In the genomic region with DNA sequence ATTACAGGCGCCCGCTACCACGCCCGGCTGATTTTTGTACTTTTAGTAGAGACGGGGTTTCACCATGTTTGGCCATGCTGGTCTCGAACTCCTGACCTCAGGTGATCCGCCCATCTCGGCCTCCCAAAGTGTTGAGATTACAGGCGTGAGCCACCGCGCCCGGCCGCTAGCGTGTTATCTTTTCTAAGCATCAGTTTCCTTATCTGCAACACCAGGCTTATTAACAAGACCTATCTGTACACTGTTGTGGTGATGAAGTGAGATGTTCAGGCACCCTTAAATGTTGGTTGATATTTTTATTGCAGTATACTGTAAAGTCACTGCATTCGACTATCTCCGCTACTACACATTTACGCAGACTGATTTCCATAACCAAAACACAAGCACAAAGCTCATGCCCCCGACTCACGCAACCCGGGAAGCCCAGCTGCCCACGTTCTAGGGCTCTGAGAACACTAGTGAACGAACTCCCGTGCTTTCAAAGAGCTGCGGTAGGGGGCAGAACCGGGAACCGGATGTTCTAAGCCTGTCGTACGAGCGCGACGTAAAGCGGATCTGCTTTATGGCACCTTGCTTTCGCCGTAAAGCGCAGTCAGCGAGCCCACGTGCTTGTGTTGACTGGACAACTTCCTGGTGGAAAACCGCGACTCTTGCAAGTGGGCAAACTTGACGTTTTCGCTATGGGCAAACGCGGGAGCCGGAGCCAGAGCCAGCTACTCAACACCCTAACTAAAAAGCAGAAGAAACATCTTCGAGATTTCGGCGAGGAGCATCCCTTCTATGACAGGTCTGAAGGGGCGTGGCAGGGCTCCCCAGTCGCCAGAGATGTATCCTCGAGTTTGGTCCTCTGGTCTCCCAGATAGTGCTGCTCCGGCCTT, we compare ENCODE assay signal across 8 cellular contexts. TPM values are rescaled to one million over a fixed set of nuclear protein-coding genes. Genes with fewer than 3 reads are reported as not detected.
A peak's percentile ranks its signal among the peaks of the same experiment; 100 is the strongest.
DNase-seq lines count a peak whose midpoint lies in the region; ATAC-seq and TF ChIP-seq lines count a peak whose summit lies in the region.

A gene with protein sequence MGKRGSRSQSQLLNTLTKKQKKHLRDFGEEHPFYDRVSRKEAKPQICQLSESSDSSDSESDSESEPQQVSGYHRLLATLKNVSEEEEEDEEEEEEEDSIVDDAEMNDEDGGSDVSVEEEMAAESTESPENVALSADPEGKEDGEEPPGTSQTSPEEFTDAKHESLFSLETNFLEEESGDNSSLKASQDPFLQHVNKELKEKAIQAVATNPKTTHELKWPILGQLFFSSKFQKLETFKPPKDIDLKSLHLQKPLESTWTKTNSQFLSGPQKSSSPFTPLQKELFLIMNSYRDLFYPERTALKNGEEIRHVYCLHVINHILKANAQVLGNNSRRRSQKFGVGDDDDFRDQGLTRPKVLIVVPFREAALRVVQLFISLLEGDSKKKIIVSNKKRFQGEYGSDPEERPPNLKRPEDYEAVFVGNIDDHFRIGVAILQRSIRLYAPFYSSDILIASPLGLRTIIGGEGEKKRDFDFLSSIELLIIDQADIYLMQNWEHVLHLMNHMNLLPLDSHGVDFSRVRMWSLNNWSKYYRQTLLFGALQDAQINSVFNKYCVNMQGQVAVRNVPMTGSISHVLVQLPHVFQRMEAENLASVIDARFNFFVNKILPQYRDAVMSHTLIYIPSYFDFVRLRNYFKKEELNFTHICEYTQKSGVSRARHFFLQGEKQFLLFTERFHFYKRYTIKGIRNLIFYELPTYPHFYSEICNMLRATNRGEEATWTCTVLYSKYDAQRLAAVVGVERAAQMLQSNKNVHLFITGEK (plus strand): TSS at position 589 of the 878 bp plus-strand sequence. CDS start 92 bp downstream, at position 681.

- peak; percentile 88 for ATAC-seq in activated T-helper 17 cell treated with anti-CD3 and anti-CD28 coated beads, Interleukin-2, amount 50 U/mL, for 72 hours (replicated peaks)
- ATAC-seq in natural killer cell treated with Interleukin-12 subunit alpha and Interleukin-12 subunit beta and Interleukin-15 and Interleukin-18, amount 100 ng/mL, for 72 hours, result peak; percentile 95 to 96
- ATAC-seq in stimulated activated naive CD8-positive, alpha-beta T cell treated with anti-CD3 and anti-CD28 coated beads, Interleukin-15, Interleukin-2, amounts not matched to agents 100 U/mL and 50 U/mL, for 24 hours, result peak; percentile 90

- CTCF ChIA-PET in RWPE1 (lab: Yijun Ruan, JAX), result interaction anchor here (0.5 to 1.8 kb wide), 11 partner anchors 8 to 1017 kb away, joined by 3 to 5 read pairs (median 4); no protein-coding TSS in a partner anchor

- peak within 1 kb of the TSS; percentile 80 for H3K27ac Mint-ChIP-seq in activated T-helper 17 cell treated with anti-CD3 and anti-CD28 coated beads, Interleukin-2, amount 50 U/mL, for 72 hours
- peak within 1 kb of the TSS; percentile 90 to 97 for H3K27ac Mint-ChIP-seq in natural killer cell treated with Interleukin-12 subunit alpha and Interleukin-12 subunit beta and Interleukin-15 and Interleukin-18, amount 100 ng/mL, for 72 hours

- H3K36me3 Mint-ChIP-seq in activated T-helper 17 cell treated with anti-CD3 and anti-CD28 coated beads, Interleukin-2, amount 50 U/mL, for 72 hours (ENCODE audit: low read depth), result peaks cover 48% of the 10 kb centered on the region
- H3K36me3 Mint-ChIP-seq in natural killer cell treated with Interleukin-12 subunit alpha and Interleukin-12 subunit beta and Interleukin-15 and Interleukin-18, amount 100 ng/mL, for 72 hours, result peaks cover 7% of the 10 kb centered on the region

- peak; percentile 70 for TF ChIP-seq CTCF in LNCaP clone FGC (IDR thresholded peaks at IDR 0.05; ENCODE audit: control insufficient read depth, extremely low read depth, insufficient read depth)
- peak; percentile 79 for TF ChIP-seq CTCF in RWPE1 (conservative IDR thresholded peaks at IDR 0.05; ENCODE audit: low read depth)
- peak; percentile 85 for TF ChIP-seq CTCF in fibroblast of pulmonary artery (IDR thresholded peaks at IDR 0.05; ENCODE audit: low read length, missing control alignments)

- H3K4me3 ChIP-seq in LNCaP clone FGC (ENCODE audit: low read depth, low read length) (peak within 1 kb of the TSS; percentile 86), fibroblast of pulmonary artery (replicated peaks; ENCODE audit: low read depth, low read length) (peak within 1 kb of the TSS; percentile 97)

- peak within 1 kb of the TSS; percentile 77 for H3K4me3 Mint-ChIP-seq in activated T-helper 17 cell treated with anti-CD3 and anti-CD28 coated beads, Interleukin-2, amount 50 U/mL, for 72 hours
- peak within 1 kb of the TSS; percentile 92 for H3K4me3 Mint-ChIP-seq in natural killer cell treated with Interleukin-12 subunit alpha and Interleukin-12 subunit beta and Interleukin-15 and Interleukin-18, amount 100 ng/mL, for 72 hours

- POLR2A ChIA-PET in RWPE1 (lab: Yijun Ruan, JAX; ENCODE audit: low non-redundant PET), result interaction anchor here (1.0 kb wide), 1 partner anchor 11 kb away, joined by 6 read pairs; no protein-coding TSS in a partner anchor

- H3K9me3 Mint-ChIP-seq in activated T-helper 17 cell treated with anti-CD3 and anti-CD28 coated beads, Interleukin-2, amount 50 U/mL, for 72 hours, result no peaks in the 10 kb centered on the region
- no peaks in the 10 kb centered on the region for H3K9me3 Mint-ChIP-seq in natural killer cell treated with Interleukin-12 subunit alpha and Interleukin-12 subunit beta and Interleukin-15 and Interleukin-18, amount 100 ng/mL, for 72 hours

- peaks cover 4% of the 10 kb centered on the region for H3K27me3 Mint-ChIP-seq in activated T-helper 17 cell treated with anti-CD3 and anti-CD28 coated beads, Interleukin-2, amount 50 U/mL, for 72 hours
- peaks cover 5 to 6% of the 10 kb centered on the region in 2 donors for H3K27me3 Mint-ChIP-seq in natural killer cell treated with Interleukin-12 subunit alpha and Interleukin-12 subunit beta and Interleukin-15 and Interleukin-18, amount 100 ng/mL, for 72 hours

- peak within 1 kb of the TSS; percentile 72 for H3K27ac ChIP-seq in RWPE1

- peak; percentile 99 for DNase-seq in ELR (ENCODE audit: low read depth)
- peak; percentile 96 for DNase-seq in H4 (ENCODE audit: low spot score)
- DNase-seq in LNCaP clone FGC (ENCODE audit: low read depth), result peak; percentile 93
- DNase-seq in RWPE1 (ENCODE audit: low spot score), result peak; percentile 83
- peak; percentile 99 for DNase-seq in fibroblast of pulmonary artery (ENCODE audit: low read depth)
- DNase-seq in natural killer cell treated with Interleukin-12 subunit alpha and Interleukin-12 subunit beta and Interleukin-15 and Interleukin-18, amount 100 ng/mL, for 72 hours (ENCODE audit: low spot score), result peak; percentile 96
- peak; percentile 92 for DNase-seq in stimulated activated naive CD8-positive, alpha-beta T cell treated with anti-CD3 and anti-CD28 coated beads, Interleukin-15, Interleukin-2, amounts not matched to agents 100 U/mL and 50 U/mL, for 24 hours

- H3K4me1 Mint-ChIP-seq in activated T-helper 17 cell treated with anti-CD3 and anti-CD28 coated beads, Interleukin-2, amount 50 U/mL, for 72 hours, result peaks cover 34% of the 10 kb centered on the region
- H3K4me1 Mint-ChIP-seq in natural killer cell treated with Interleukin-12 subunit alpha and Interleukin-12 subunit beta and Interleukin-15 and Interleukin-18, amount 100 ng/mL, for 72 hours (ENCODE audit: low read depth in 2 of 2), result peaks cover 18 to 29% of the 10 kb centered on the region in 2 donors

RNA-seq across cellular contexts. Expression of the gene that starts here (rescaled TPM):
- total RNA-seq in H4 (2014; rRNA removed; shearing (Covaris generic)), result 5.6 and 5.7 TPM in 2 replicates
- 10 to 100 TPM; 12.0 to 17.5 TPM for total RNA-seq in activated T-helper 17 cell treated with anti-CD3 and anti-CD28 coated beads, Interleukin-2, amount 50 U/mL, for 72 hours
- 10 to 100 TPM in 1 of 2 donors, 1 to 10 TPM in 1; 8.5 to 12.6 TPM for total RNA-seq in natural killer cell treated with Interleukin-12 subunit alpha and Interleukin-12 subunit beta and Interleukin-15 and Interleukin-18, amount 100 ng/mL, for 72 hours

Comparison
In these comparisons a context has a peak if more than half of its experiments do, and no peak if none do; other contexts are left out.
1. Peak in every context shown above with its lines: DNase-seq, ATAC-seq, H3K4me3 ChIP-seq and H3K27ac ChIP-seq.